26 cellular contexts compared by ENCODE assay signal in the genomic region with DNA sequence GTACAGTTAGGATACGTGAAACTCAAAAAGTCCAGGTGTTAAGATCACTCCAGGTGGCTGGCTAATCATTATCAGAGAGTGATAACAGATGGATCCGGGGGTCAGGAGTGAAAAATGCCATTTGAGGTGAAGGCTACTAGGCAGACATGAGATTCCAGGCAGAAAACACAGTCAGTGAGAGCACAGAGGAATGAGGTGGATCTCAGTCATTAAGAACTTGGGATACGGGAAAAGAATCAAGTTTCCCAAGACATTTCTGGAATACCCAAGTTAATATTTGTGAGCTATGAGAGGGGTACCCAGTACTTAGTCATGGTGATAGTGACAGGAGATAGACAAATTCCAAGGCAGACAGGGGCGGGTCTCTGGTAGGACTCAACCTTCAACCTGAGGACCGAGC.
"Had no signal": no experiment of that assay in that cellular context is flagged by ENCODE, and none has a peak within 500 bp of the region (broad histone marks: within the 10 kb centered on the region; RNA-seq: fewer than 3 reads in every experiment).

No MANE protein-coding gene starts in this region.

- DNase-seq: hypothalamus; immature natural killer cell; kidney; left ventricle myocardium inferior; midbrain; mucosa of descending colon; naive thymus-derived CD4-positive, alpha-beta T cell; ovary; right lobe of liver; stimulated activated CD4-positive, alpha-beta T cell treated with anti-CD3 and anti-CD28 coated beads, Interleukin-1b, Interleukin-23, amount 100 ng/mL, for 48 hours; stimulated activated CD4-positive, alpha-beta T cell treated with anti-CD3 and anti-CD28 coated beads, Interleukin-2, amount 100 ng/mL, for 48 hours; stimulated activated CD4-positive, alpha-beta T cell treated with anti-CD3 and anti-CD28 coated beads, Interleukin-4, amount 100 ng/mL, for 4 hours; stimulated activated CD8-positive, alpha-beta memory T cell treated with anti-CD3 and anti-CD28 coated beads, Interleukin-4, amount 100 ng/mL, for 48 hours; stimulated activated naive CD8-positive, alpha-beta T cell treated with anti-CD3 and anti-CD28 coated beads, Interleukin-15, Interleukin-2, amounts not matched to agents 100 U/mL and 50 U/mL, for 24 hours; stomach; testis; thyroid gland; transverse colon; upper lobe of right lung had no signal

- ATAC-seq: mucosa of descending colon; naive thymus-derived CD4-positive, alpha-beta T cell; natural killer cell treated with Interleukin-12 subunit alpha and Interleukin-12 subunit beta and Interleukin-15 and Interleukin-18, amount 100 ng/mL, for 72 hours; right lobe of liver; stimulated activated memory B cell treated with anti-CD40 and anti-IgM and Interleukin-4, amounts not matched to agents 10 μg/mL and 1 μg/mL and 100 μg/mL, for 72 hours; stimulated activated naive CD8-positive, alpha-beta T cell treated with anti-CD3 and anti-CD28 coated beads, Interleukin-15, Interleukin-2, amounts not matched to agents 100 U/mL and 50 U/mL, for 24 hours; upper lobe of right lung had no signal

- H3K4me1 ChIP-seq: left ventricle myocardium inferior, right atrium auricular region, right lobe of liver, stomach, testis, thyroid gland, transverse colon, upper lobe of right lung had no signal

- H3K36me3 ChIP-seq: left ventricle myocardium inferior, ovary, right atrium auricular region, right lobe of liver, stomach, thyroid gland, transverse colon, upper lobe of right lung had no signal

- H3K4me3 Mint-ChIP-seq: immature natural killer cell; memory B cell; naive thymus-derived CD4-positive, alpha-beta T cell; natural killer cell treated with Interleukin-12 subunit alpha and Interleukin-12 subunit beta and Interleukin-15 and Interleukin-18, amount 100 ng/mL, for 72 hours; stimulated activated memory B cell treated with anti-CD40 and anti-IgM and Interleukin-4, amounts not matched to agents 10 μg/mL and 1 μg/mL and 100 μg/mL, for 72 hours had no signal

- H3K4me3 ChIP-seq: left ventricle myocardium inferior, lung, mucosa of descending colon, ovary, right atrium auricular region, right lobe of liver, smooth muscle cell, stomach, testis, thyroid gland, transverse colon, upper lobe of right lung had no signal

- H3K27ac ChIP-seq: left ventricle myocardium inferior, ovary, right atrium auricular region, right lobe of liver, stomach, testis, thyroid gland, transverse colon, upper lobe of right lung had no signal

- H3K4me1 Mint-ChIP-seq: immature natural killer cell; memory B cell; naive thymus-derived CD4-positive, alpha-beta T cell; stimulated activated memory B cell treated with anti-CD40 and anti-IgM and Interleukin-4, amounts not matched to agents 10 μg/mL and 1 μg/mL and 100 μg/mL, for 72 hours had no signal

- H3K27ac Mint-ChIP-seq: immature natural killer cell; memory B cell; naive thymus-derived CD4-positive, alpha-beta T cell; natural killer cell treated with Interleukin-12 subunit alpha and Interleukin-12 subunit beta and Interleukin-15 and Interleukin-18, amount 100 ng/mL, for 72 hours; progenitor cell of endocrine pancreas; stimulated activated memory B cell treated with anti-CD40 and anti-IgM and Interleukin-4, amounts not matched to agents 10 μg/mL and 1 μg/mL and 100 μg/mL, for 72 hours had no signal

- H3K4me2 ChIP-seq: smooth muscle cell had no signal

- H3K27me3 ChIP-seq: ovary, right atrium auricular region, right lobe of liver, stomach, testis, thyroid gland, transverse colon, upper lobe of right lung had no signal

- H3K27me3 Mint-ChIP-seq: memory B cell; naive thymus-derived CD4-positive, alpha-beta T cell; natural killer cell treated with Interleukin-12 subunit alpha and Interleukin-12 subunit beta and Interleukin-15 and Interleukin-18, amount 100 ng/mL, for 72 hours; progenitor cell of endocrine pancreas; stimulated activated memory B cell treated with anti-CD40 and anti-IgM and Interleukin-4, amounts not matched to agents 10 μg/mL and 1 μg/mL and 100 μg/mL, for 72 hours had no signal

- H3K9me3 ChIP-seq: mucosa of descending colon, ovary, right atrium auricular region, right lobe of liver, stomach, testis, thyroid gland, transverse colon, upper lobe of right lung had no signal

- H3K36me3 Mint-ChIP-seq: immature natural killer cell; memory B cell; naive thymus-derived CD4-positive, alpha-beta T cell; stimulated activated memory B cell treated with anti-CD40 and anti-IgM and Interleukin-4, amounts not matched to agents 10 μg/mL and 1 μg/mL and 100 μg/mL, for 72 hours had no signal
